ENCODE assay signal across 8 cellular contexts in the genomic region with DNA sequence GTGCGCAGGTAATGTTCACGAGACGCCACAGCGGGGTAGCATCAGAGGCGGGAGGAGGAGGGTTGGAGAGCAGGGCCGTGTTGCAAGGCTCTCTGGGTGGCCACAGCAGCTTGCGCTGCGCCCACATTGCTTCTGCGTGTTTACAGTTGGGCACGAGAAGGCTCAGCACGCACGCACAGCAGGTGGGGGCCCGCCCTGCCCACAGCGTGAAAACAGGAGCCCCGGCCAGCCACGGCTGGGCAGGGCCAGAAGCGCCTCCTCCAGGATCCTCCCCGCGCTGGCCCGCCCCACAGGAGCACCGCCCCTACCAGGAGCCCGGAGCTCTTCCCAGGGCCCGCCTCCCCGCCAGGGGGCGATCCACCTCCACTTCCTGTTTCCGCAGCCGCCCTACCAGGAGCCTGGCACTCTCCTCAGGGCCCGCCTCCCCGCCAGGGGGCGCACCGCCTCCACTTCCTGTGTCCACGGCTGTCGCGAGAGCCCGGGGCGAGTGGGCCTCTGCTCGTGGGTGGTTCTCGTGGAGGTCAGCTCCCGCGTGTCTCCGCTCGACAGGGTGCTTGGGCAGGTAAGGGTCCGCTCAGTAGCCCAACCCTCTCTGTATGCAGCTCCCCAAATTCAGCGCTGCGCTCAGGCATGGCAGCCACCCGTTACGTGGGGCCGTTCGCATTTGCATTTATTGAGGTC. TPM values are rescaled to one million over a fixed set of nuclear protein-coding genes. Genes with fewer than 3 reads are reported as not detected.
DNase-seq lines count a peak whose midpoint lies in the region; ATAC-seq and TF ChIP-seq lines count a peak whose summit lies in the region.

FAM50B (plus strand) TSS at position 449 of the 681 bp plus-strand sequence. CDS start 439 bp downstream, outside the sequence.

- H3K36me3 ChIP-seq in liver (ENCODE audit: control insufficient read depth in 4 of 4, insufficient read depth in 3 of 4, low read depth in 1 of 4, low read length in 3 of 4), result no peaks in the 10 kb centered on the region

- peak within 1 kb of the TSS; percentile 72 to 92 for H3K27ac ChIP-seq in liver (ENCODE audit: low read depth in 1 of 2, low read length in 2 of 2)

- H3K4me3 ChIP-seq in liver (ENCODE audit: low read depth in 1 of 3, low read length in 3 of 3), result peak within 1 kb of the TSS; percentile 32 to 66 (median 46)

- DNase-seq in NCI-H2196 treated with DMSO at 0.1 percent for 48 hours (lab: John Stamatoyannopoulos, UW; ENCODE audit: unreplicated experiment) (peak; percentile 73), dermis microvascular lymphatic vessel endothelial cell (ENCODE audit: low read depth in 2 of 2) (peak; percentile 67 to 89), KG1 (lab: John Stamatoyannopoulos, UW) (no peak)
- DNase-seq in activated CD4-positive, alpha-beta T cell treated with anti-CD3 and anti-CD28 coated beads, Interleukin-2, amount 50 U/mL, for 48 hours, result peak; percentile 92 to 93
- DNase-seq in stimulated activated CD4-positive, alpha-beta T cell treated with anti-CD3 and anti-CD28 coated beads, Interleukin-4, amount 100 ng/mL, for 24 hours, result peak; percentile 90

- no peaks in the 10 kb centered on the region for H3K9me3 ChIP-seq in liver (ENCODE audit: control insufficient read depth in 4 of 4, low read length in 3 of 4)

- 50% methylated on average over 49 of the region's 49 CpGs for WGBS in liver

- H3K4me1 ChIP-seq in liver (ENCODE audit: control insufficient read depth in 4 of 4, insufficient read depth in 4 of 4, low read length in 3 of 4), result peaks cover 5 to 25% (median 7%) of the 10 kb centered on the region in 4 donors

- ATAC-seq in GM18508 (IDR thresholded peaks at IDR 0.05; ENCODE audit: insufficient read depth, unreplicated experiment) (peak; percentile 82), HG02943 (IDR thresholded peaks at IDR 0.05; ENCODE audit: low read depth, unreplicated experiment) (peak; percentile 92)

- H3K27me3 ChIP-seq in liver (ENCODE audit: control insufficient read depth in 4 of 4, insufficient read depth in 4 of 4, low read length in 3 of 4), result no peaks in the 10 kb centered on the region

- H3K9ac ChIP-seq in liver (ENCODE audit: low read depth in 1 of 2, low read length in 2 of 2), result peak within 1 kb of the TSS; percentile 36 to 59

- peak; percentile 94 for TF ChIP-seq CTCF in liver (IDR thresholded peaks at IDR 0.05; ENCODE audit: low read depth, low read length, missing input control)

- peak; percentile 87 to 93 for TF ChIP-seq RAD21 in liver (IDR thresholded peaks at IDR 0.05)

TF ChIP-seq in liver, 16 proteins besides CTCF, POLR2A, EP300 and RAD21:
- TF ChIP-seq FOXA2 (IDR thresholded peaks at IDR 0.05), result no peak
- TF ChIP-seq SP1 (IDR thresholded peaks at IDR 0.05), result peak; percentile 45
- no peak for TF ChIP-seq ATF3 (IDR thresholded peaks at IDR 0.05)
- TF ChIP-seq YY1 (IDR thresholded peaks at IDR 0.05), result peak; percentile 23
- peak; percentile 61 to 85 for TF ChIP-seq GABPA (IDR thresholded peaks at IDR 0.05 in 1 of 2, conservative IDR thresholded peaks at IDR 0.05 in 1 of 2)
- TF ChIP-seq HNF4A (conservative IDR thresholded peaks at IDR 0.05), result peak in 1 of 2 donors; percentile 12
- TF ChIP-seq ZBTB33 (IDR thresholded peaks at IDR 0.05), result peak; percentile 97
- no peak for TF ChIP-seq RXRA (IDR thresholded peaks at IDR 0.05)

RNA-seq across cellular contexts. Expression of gene FAM50B, which starts in this region (rescaled TPM):
- total RNA-seq in dermis microvascular lymphatic vessel endothelial cell (4.4 and 6.1 TPM in 2 replicates), liver (10 to 100 TPM in 1 of 2 donors, 1 to 10 TPM in 1; 8.8 to 10.2 TPM)
- 10 to 100 TPM; 11.9 to 12.3 TPM for polyA plus RNA-seq in liver
